In the genomic region with DNA sequence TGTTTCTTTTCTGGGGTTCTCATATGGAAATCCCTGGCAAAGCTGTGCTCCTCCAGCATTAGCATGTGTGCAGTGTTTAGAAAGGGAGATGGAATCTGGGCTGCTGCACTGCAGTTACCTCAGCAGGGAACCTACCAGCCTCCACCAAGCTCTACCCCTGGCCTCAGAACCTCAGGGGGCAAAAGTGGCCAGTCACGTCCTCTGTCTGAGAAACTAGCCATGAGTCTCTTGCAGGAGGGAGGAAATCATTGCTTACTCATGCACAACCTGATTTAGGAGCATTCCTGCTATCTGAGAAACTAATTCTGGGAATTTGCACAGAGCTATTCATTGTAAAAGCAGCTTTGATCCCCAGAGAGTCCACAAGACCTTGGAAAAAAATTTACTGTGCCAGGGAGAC, we compare ENCODE assay signal across 1 cellular context.
TF ChIP-seq lines count a peak whose summit lies in the region.

No MANE protein-coding gene starts in this region.

TF ChIP-seq in A549, 52 proteins besides CTCF, POLR2A, EP300 and RAD21 (continued from another document):
- TF ChIP-seq ZSCAN20 (CRISPR knock-in tag; IDR thresholded peaks at IDR 0.05) (no peak), NR3C1 (IDR thresholded peaks at IDR 0.05) (no peak), ZFP36 (IDR thresholded peaks at IDR 0.05; ENCODE audit: borderline replicate concordance, partially characterized antibody) (no peak), CBX2 (IDR thresholded peaks at IDR 0.05; ENCODE audit: borderline replicate concordance, low read depth) (no peak), HOXB13 (CRISPR knock-in tag; IDR thresholded peaks at IDR 0.05; ENCODE audit: low read depth) (no peak), RNF2 (IDR thresholded peaks at IDR 0.05; ENCODE audit: borderline replicate concordance, low read depth) (no peak), KDM5A (IDR thresholded peaks at IDR 0.05) (no peak), NPAS2 (CRISPR knock-in tag; IDR thresholded peaks at IDR 0.05; ENCODE audit: borderline replicate concordance) (no peak)
- TF ChIP-seq, protein P1, sequence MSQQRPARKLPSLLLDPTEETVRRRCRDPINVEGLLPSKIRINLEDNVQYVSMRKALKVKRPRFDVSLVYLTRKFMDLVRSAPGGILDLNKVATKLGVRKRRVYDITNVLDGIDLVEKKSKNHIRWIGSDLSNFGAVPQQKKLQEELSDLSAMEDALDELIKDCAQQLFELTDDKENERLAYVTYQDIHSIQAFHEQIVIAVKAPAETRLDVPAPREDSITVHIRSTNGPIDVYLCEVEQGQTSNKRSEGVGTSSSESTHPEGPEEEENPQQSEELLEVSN (IDR thresholded peaks at IDR 0.05; ENCODE audit: borderline replicate concordance, low read depth), result no peak
